In the genomic region with DNA sequence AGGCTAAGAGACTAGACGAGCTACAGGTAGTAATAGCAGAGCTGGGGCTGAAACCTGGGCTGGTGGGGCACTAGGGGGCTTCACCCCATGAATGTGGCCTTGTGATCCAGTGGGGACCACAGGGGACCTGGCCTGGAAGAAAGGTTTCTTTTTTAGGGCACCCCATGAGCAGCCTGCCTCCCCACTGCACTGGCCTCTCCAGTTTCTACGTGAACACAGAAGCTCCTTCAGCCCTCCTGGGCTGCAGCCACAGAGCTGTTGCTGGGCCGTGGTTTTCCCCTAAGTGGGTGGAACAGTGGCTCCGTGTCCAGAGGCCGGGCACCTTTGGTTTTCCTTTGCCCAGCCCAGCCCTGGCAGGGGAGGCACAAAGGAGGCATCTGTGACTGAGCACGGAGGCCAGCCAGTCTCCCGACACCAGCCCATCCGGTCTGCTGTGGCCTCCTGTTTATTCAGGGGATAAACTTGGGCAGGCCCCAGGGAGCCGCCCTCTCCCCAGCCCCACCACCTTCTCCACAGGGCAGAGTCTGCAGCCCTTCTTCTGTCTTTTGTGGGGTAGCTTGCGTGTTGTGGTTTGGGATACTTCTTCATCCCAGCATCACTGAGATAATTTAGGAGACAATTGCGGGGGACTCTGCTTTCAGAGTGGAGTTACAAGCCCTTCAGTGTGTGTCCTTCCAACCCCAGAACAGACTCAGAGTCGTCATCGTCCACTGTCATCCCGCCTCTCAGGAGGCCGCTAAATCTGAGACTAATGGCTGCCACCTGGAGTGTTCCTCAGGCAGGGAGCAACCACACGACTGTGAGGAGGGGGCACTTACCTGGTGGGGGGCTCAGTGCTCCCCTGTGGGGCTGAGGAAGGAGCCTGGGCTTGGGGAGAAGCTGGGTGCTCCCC, we compare ENCODE assay signal across 26 cellular contexts.
"Had no signal": no experiment of that assay in that cellular context is flagged by ENCODE, and none has a peak within 500 bp of the region (broad histone marks: within the 10 kb centered on the region; RNA-seq: fewer than 3 reads in every experiment).

No MANE protein-coding gene starts in this region.

- H3K4me2 ChIP-seq: hepatocyte, neural progenitor cell had no signal

- H3K27me3 Mint-ChIP-seq: stimulated activated naive CD8-positive, alpha-beta T cell treated with anti-CD3 and anti-CD28 coated beads, Interleukin-15, Interleukin-2, amounts not matched to agents 100 ng/mL and 50 ng/mL, for 24 hours had no signal

- DNase-seq: activated CD4-positive, alpha-beta memory T cell treated with anti-CD3 and anti-CD28 coated beads, Interleukin-2, amount 10 ng/mL, durations not matched to agents 7 days and 5 days; activated CD4-positive, alpha-beta T cell treated with anti-CD3 and anti-CD28 coated beads, Interleukin-2, amount 10 ng/mL, durations not matched to agents 24 days and 14 days; activated effector memory CD4-positive, alpha-beta T cell treated with Interleukin-2 at 50 U/mL for 16 hours; activated naive CD4-positive, alpha-beta T cell treated with anti-CD3 and anti-CD28 coated beads, Interleukin-2, amount 50 U/mL, for 16 hours; activated T-cell treated with anti-CD3 and anti-CD28 coated beads, Interleukin-2, amount 50 U/mL, for 72 hours; central memory CD4-positive, alpha-beta T cell; glutamatergic neuron; immature natural killer cell; left lung; naive thymus-derived CD8-positive, alpha-beta T cell; right cardiac atrium; stimulated activated CD4-positive, alpha-beta T cell treated with anti-CD3 and anti-CD28 coated beads, Interleukin-12 subunit alpha, Interleukin-12 subunit beta, amount 100 ng/mL, for 4 hours; stimulated activated CD4-positive, alpha-beta T cell treated with anti-CD3 and anti-CD28 coated beads, Interleukin-4, amount 100 ng/mL, for 4 hours; T-helper 2 cell; transverse colon had no signal

- H3K9me3 Mint-ChIP-seq: activated CD4-positive, alpha-beta memory T cell treated with anti-CD3 and anti-CD28 coated beads, Interleukin-2, amount 10 ng/mL, durations not matched to agents 7 days and 5 days; activated CD4-positive, alpha-beta T cell treated with anti-CD3 and anti-CD28 coated beads, Interleukin-2, amount 10 ng/mL, durations not matched to agents 24 days and 14 days; activated T-cell treated with anti-CD3 and anti-CD28 coated beads, Interleukin-2, amount 50 U/mL, for 72 hours; brain; immature natural killer cell; mesothelial cell of epicardium; naive thymus-derived CD8-positive, alpha-beta T cell; neural progenitor cell; stimulated activated naive CD8-positive, alpha-beta T cell treated with anti-CD3 and anti-CD28 coated beads, Interleukin-15, Interleukin-2, amounts not matched to agents 100 ng/mL and 50 ng/mL, for 24 hours had no signal

- H2AFZ ChIP-seq: hepatocyte, neural progenitor cell had no signal

- ATAC-seq: activated CD4-positive, CD25-positive, alpha-beta regulatory T cell treated with anti-CD3 and anti-CD28 coated beads, Interleukin-2, amount 50 U/mL, for 24 hours; activated T-cell treated with anti-CD3 and anti-CD28 coated beads, Interleukin-2, amount 50 U/mL, for 72 hours; left lung; naive thymus-derived CD8-positive, alpha-beta T cell; right cardiac atrium had no signal

- H3K36me3 ChIP-seq: esophagus muscularis mucosa, left lung, neural progenitor cell, transverse colon, vagina had no signal

- FAIRE-seq: colon, frontal cortex had no signal

- H3K4me3 Mint-ChIP-seq: activated CD4-positive, alpha-beta memory T cell treated with anti-CD3 and anti-CD28 coated beads, Interleukin-2, amount 10 ng/mL, durations not matched to agents 7 days and 5 days; activated CD4-positive, alpha-beta T cell treated with anti-CD3 and anti-CD28 coated beads, Interleukin-2, amount 10 ng/mL, durations not matched to agents 24 days and 14 days; activated T-cell treated with anti-CD3 and anti-CD28 coated beads, Interleukin-2, amount 50 U/mL, for 72 hours; brain; immature natural killer cell; mesothelial cell of epicardium; naive thymus-derived CD8-positive, alpha-beta T cell; neural progenitor cell; stimulated activated naive CD8-positive, alpha-beta T cell treated with anti-CD3 and anti-CD28 coated beads, Interleukin-15, Interleukin-2, amounts not matched to agents 100 ng/mL and 50 ng/mL, for 24 hours had no signal

- H3K4me1 Mint-ChIP-seq: immature natural killer cell; mesothelial cell of epicardium; naive thymus-derived CD8-positive, alpha-beta T cell had no signal

- H3K4me3 ChIP-seq: esophagus muscularis mucosa, hepatocyte, left lung, lung, neural progenitor cell, transverse colon, vagina had no signal

- H3K27ac ChIP-seq: esophagus muscularis mucosa, hepatocyte, left lung, neural progenitor cell, transverse colon, vagina had no signal

- H3K27ac Mint-ChIP-seq: activated CD4-positive, alpha-beta memory T cell treated with anti-CD3 and anti-CD28 coated beads, Interleukin-2, amount 10 ng/mL, durations not matched to agents 7 days and 5 days; activated CD4-positive, alpha-beta T cell treated with anti-CD3 and anti-CD28 coated beads, Interleukin-2, amount 10 ng/mL, durations not matched to agents 24 days and 14 days; activated T-cell treated with anti-CD3 and anti-CD28 coated beads, Interleukin-2, amount 50 U/mL, for 72 hours; brain; immature natural killer cell; mesothelial cell of epicardium; naive thymus-derived CD8-positive, alpha-beta T cell; neural progenitor cell; stimulated activated naive CD8-positive, alpha-beta T cell treated with anti-CD3 and anti-CD28 coated beads, Interleukin-15, Interleukin-2, amounts not matched to agents 100 ng/mL and 50 ng/mL, for 24 hours had no signal

- H3K9me3 ChIP-seq: esophagus muscularis mucosa, left lung, transverse colon, vagina had no signal

- H3K27me3 ChIP-seq: hepatocyte, neural progenitor cell, vagina had no signal

- H3K4me1 ChIP-seq: esophagus muscularis mucosa, left lung, neural progenitor cell, transverse colon, vagina had no signal

- H3K36me3 Mint-ChIP-seq: brain; immature natural killer cell; mesothelial cell of epicardium; naive thymus-derived CD8-positive, alpha-beta T cell; neural progenitor cell had no signal

- H3K9ac ChIP-seq: neural progenitor cell had no signal
